Comparison of ENCODE assay signal across 1 cellular context in the genomic region with DNA sequence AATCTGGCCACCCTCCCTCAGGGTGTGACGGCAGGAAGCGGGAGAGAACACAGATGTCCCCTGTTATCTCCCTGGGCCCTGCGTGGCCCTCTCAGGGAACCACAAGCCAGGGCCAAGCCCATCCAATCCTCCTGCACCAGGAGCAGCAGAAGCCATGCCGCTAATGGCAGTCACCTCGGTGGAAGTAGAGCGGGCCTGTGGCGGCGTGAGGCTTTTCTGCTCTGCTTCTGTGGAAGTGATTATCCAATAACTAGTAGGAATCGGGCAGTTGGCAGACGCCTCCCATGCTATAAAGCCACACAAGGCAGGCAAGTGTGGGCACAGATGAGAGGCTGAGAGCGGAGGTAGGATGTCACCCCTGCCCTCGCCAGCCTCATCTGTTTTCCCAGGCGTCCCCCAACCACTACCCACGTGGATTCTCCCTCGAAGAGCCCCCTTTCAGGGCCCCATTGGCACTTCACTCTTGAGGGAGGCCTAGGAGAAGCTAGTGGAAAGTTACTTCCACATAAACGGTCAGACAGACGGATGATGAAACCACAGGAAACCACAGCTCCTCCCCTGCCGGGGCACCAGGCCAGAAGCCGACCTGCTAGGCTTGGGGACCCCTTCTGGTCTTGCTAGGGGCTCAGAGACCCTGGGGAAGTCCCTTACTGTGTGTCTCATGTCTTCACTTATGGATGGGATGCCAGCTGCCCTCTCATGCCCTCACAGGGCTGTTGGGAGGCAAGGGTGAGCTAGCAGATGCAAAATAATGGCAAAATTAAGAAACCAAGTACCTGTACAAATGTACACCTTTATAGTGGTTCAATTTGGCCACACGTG.
TF ChIP-seq lines count a peak whose summit lies in the region.

No MANE protein-coding gene starts in this region.

TF ChIP-seq in HCT116, 20 proteins besides CTCF, POLR2A, EP300 and RAD21 (continued from another document):
- TF ChIP-seq, protein P1, sequence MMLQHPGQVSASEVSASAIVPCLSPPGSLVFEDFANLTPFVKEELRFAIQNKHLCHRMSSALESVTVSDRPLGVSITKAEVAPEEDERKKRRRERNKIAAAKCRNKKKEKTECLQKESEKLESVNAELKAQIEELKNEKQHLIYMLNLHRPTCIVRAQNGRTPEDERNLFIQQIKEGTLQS (IDR thresholded peaks at IDR 0.05), result no peak
- no peak for TF ChIP-seq SIN3A (IDR thresholded peaks at IDR 0.05; ENCODE audit: low read depth)
- TF ChIP-seq JUND (IDR thresholded peaks at IDR 0.05), result no peak
- no peak; the same call in 1 of the 2 replicates for TF ChIP-seq POLR2AphosphoS5 (IDR thresholded peaks at IDR 0.05; ENCODE audit: low read depth, low read length)
- no peak for TF ChIP-seq ELF1 (IDR thresholded peaks at IDR 0.05; ENCODE audit: borderline replicate concordance, low read depth)
- TF ChIP-seq YY1 (IDR thresholded peaks at IDR 0.05; ENCODE audit: extremely low read depth, insufficient replicate concordance, low read depth, low read length), result no peak
- no peak for TF ChIP-seq FOSL1 (IDR thresholded peaks at IDR 0.05; ENCODE audit: low read depth)
- TF ChIP-seq, protein P2, sequence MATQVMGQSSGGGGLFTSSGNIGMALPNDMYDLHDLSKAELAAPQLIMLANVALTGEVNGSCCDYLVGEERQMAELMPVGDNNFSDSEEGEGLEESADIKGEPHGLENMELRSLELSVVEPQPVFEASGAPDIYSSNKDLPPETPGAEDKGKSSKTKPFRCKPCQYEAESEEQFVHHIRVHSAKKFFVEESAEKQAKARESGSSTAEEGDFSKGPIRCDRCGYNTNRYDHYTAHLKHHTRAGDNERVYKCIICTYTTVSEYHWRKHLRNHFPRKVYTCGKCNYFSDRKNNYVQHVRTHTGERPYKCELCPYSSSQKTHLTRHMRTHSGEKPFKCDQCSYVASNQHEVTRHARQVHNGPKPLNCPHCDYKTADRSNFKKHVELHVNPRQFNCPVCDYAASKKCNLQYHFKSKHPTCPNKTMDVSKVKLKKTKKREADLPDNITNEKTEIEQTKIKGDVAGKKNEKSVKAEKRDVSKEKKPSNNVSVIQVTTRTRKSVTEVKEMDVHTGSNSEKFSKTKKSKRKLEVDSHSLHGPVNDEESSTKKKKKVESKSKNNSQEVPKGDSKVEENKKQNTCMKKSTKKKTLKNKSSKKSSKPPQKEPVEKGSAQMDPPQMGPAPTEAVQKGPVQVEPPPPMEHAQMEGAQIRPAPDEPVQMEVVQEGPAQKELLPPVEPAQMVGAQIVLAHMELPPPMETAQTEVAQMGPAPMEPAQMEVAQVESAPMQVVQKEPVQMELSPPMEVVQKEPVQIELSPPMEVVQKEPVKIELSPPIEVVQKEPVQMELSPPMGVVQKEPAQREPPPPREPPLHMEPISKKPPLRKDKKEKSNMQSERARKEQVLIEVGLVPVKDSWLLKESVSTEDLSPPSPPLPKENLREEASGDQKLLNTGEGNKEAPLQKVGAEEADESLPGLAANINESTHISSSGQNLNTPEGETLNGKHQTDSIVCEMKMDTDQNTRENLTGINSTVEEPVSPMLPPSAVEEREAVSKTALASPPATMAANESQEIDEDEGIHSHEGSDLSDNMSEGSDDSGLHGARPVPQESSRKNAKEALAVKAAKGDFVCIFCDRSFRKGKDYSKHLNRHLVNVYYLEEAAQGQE (IDR thresholded peaks at IDR 0.05; ENCODE audit: low read depth), result no peak
- peak; percentile 86 for TF ChIP-seq CEBPB (IDR thresholded peaks at IDR 0.05; ENCODE audit: low read depth)
- no peak for TF ChIP-seq EZH2phosphoT487 (IDR thresholded peaks at IDR 0.05; ENCODE audit: borderline replicate concordance)
- TF ChIP-seq ZFX (IDR thresholded peaks at IDR 0.05), result peak; percentile 37
- TF ChIP-seq SP1 (IDR thresholded peaks at IDR 0.05; ENCODE audit: low read depth), result peak; percentile 63
- TF ChIP-seq, protein P3, sequence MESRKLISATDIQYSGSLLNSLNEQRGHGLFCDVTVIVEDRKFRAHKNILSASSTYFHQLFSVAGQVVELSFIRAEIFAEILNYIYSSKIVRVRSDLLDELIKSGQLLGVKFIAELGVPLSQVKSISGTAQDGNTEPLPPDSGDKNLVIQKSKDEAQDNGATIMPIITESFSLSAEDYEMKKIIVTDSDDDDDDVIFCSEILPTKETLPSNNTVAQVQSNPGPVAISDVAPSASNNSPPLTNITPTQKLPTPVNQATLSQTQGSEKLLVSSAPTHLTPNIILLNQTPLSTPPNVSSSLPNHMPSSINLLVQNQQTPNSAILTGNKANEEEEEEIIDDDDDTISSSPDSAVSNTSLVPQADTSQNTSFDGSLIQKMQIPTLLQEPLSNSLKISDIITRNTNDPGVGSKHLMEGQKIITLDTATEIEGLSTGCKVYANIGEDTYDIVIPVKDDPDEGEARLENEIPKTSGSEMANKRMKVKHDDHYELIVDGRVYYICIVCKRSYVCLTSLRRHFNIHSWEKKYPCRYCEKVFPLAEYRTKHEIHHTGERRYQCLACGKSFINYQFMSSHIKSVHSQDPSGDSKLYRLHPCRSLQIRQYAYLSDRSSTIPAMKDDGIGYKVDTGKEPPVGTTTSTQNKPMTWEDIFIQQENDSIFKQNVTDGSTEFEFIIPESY (IDR thresholded peaks at IDR 0.05; ENCODE audit: extremely low read depth, insufficient replicate concordance, low read length), result no peak
